Comparison of ENCODE assay signal across 29 cellular contexts in genomic region chr10:64175271-64175962, GRCh38.
"Had no signal": no experiment of that assay in that cellular context is flagged by ENCODE, and none has a peak within 500 bp of the region (broad histone marks: within the 10 kb centered on the region; RNA-seq: fewer than 3 reads in every experiment).

No MANE protein-coding gene starts in this region.

- H3K27me3 ChIP-seq: cardiac muscle cell, gastroesophageal sphincter, ovary, thyroid gland, upper lobe of right lung had no signal

- H3K9me3 ChIP-seq: gastroesophageal sphincter, ovary, prostate gland, thyroid gland, upper lobe of right lung had no signal

- DNase-seq: activated CD4-positive, alpha-beta T cell treated with anti-CD3 and anti-CD28 coated beads for 1 hour; activated CD4-positive, alpha-beta T cell treated with anti-CD3 and anti-CD28 coated beads, Interleukin-2, amount 50 U/mL, for 1 hour; activated CD8-positive, alpha-beta memory T cell treated with anti-CD3 and anti-CD28 coated beads, Interleukin-2, amount 10 ng/mL, durations not matched to agents 7 days and 5 days; activated CD8-positive, alpha-beta T cell treated with anti-CD3 and anti-CD28 coated beads for 36 hours; activated naive CD4-positive, alpha-beta T cell; activated T-cell treated with anti-CD3 and anti-CD28 coated beads, Interleukin-2, amount 50 U/mL, for 48 hours; cortex of kidney; effector memory CD8-positive, alpha-beta T cell; erythroblast; immature natural killer cell; kidney; left colon; mammary epithelial cell; naive B cell; ovary; stimulated activated CD4-positive, alpha-beta T cell treated with anti-CD3 and anti-CD28 coated beads, Interleukin-1b, Interleukin-23, amount 100 ng/mL, for 48 hours; stimulated activated CD4-positive, alpha-beta T cell treated with anti-CD3 and anti-CD28 coated beads, Interleukin-4, amount 100 ng/mL, for 4 hours; stimulated activated CD8-positive, alpha-beta memory T cell treated with anti-CD3 and anti-CD28 coated beads, Interleukin-4, amount 100 ng/mL, for 48 hours; stimulated activated naive CD8-positive, alpha-beta T cell treated with anti-CD3 and anti-CD28 coated beads, Interleukin-15, amount 100 ng/mL, for 72 hours; T-helper 2 cell; thyroid gland; upper lobe of right lung had no signal

- H3K27ac ChIP-seq: cardiac muscle cell, gastroesophageal sphincter, ovary, prostate gland, thyroid gland, upper lobe of right lung had no signal

- H3K4me1 ChIP-seq: gastroesophageal sphincter, prostate gland, thyroid gland, upper lobe of right lung had no signal

- H3K4me3 ChIP-seq: cardiac muscle cell, gastroesophageal sphincter, ovary, prostate gland, smooth muscle cell, thyroid gland, upper lobe of right lung had no signal

- ATAC-seq: activated CD8-positive, alpha-beta memory T cell treated with anti-CD3 and anti-CD28 coated beads, Interleukin-2, amount 10 ng/mL, durations not matched to agents 7 days and 5 days; activated CD8-positive, alpha-beta T cell treated with anti-CD3 and anti-CD28 coated beads for 36 hours; activated naive CD4-positive, alpha-beta T cell treated with anti-CD3 and anti-CD28 coated beads, Interleukin-2, amount 50 U/mL, for 72 hours; effector memory CD8-positive, alpha-beta T cell; gastroesophageal sphincter; left colon; stimulated activated memory B cell treated with anti-CD40 and anti-IgM and Interleukin-4, amounts not matched to agents 10 μg/mL and 1 μg/mL and 100 μg/mL, for 72 hours; stimulated activated naive CD8-positive, alpha-beta T cell treated with anti-CD3 and anti-CD28 coated beads, Interleukin-15, amount 100 ng/mL, for 72 hours; upper lobe of right lung; WTC11 had no signal

- H3K36me3 ChIP-seq: cardiac muscle cell, gastroesophageal sphincter, ovary, prostate gland, thyroid gland, upper lobe of right lung had no signal

- FAIRE-seq: kidney had no signal

- H3K4me2 ChIP-seq: smooth muscle cell had no signal
